Comparison of ENCODE assay signal across 8 cellular contexts in the genomic region with DNA sequence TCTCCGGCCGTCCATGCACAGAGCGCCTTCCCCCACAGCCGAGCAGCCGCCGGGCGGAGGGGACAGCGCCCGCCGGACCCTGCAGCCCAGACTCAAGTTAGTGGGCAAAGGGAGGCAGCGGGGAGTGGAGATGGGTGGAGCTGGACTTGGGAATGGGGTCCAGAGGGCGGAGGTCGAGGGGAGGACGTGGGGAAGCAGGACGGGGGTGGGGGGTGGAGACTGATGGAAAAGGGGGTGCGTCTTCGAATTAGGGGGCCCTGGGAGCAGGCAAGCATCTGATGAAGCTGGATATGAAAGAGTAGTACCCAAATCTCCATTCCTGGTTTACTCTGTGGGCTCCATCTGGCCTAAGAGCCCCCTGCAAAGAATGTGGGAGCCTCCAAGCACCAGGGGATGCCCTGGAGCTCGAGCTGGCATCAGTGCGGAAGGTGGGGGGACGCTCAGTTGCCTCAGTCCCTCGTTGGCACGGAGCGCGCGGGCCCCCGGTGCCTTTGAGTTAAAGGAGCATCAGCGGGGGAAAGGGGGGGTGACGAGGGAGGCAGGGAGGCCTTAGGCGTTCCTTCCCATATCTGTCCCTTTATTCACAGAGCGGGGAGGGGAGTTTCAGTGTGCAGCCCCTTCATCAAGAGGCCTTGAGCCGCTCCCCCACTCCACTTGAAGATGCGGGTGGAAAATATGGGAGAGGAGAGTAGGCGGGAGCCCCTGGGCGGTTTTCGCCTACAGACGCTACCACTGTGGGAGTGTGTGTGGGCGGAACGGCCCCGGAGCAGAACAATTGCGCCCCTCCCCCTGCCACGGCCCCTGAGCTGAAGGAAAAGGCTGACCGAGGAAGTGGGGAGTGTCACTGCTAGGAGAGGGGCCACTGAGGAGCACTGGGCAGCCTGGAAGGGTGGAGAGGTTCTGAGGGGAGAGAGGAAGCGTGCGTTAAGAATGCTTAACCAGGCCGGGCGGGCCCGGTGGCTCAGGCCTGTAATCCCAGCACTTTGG. TPM values are rescaled to one million over a fixed set of nuclear protein-coding genes. Genes with fewer than 3 reads are reported as not detected.
DNase-seq lines count a peak whose midpoint lies in the region; ATAC-seq and TF ChIP-seq lines count a peak whose summit lies in the region.

No MANE protein-coding gene starts in this region.

- H3K36me3 ChIP-seq in SJSA1 (peaks cover 37% of the 10 kb centered on the region), ascending aorta (peaks cover 18 to 29% of the 10 kb centered on the region in 2 donors), left ventricle myocardium inferior (peaks cover 31% of the 10 kb centered on the region)

- intact Hi-C loops in ascending aorta (cut with DNase I) = loop anchor here (1.0 to 5.0 kb wide), 5 partner anchors 21 to 962 kb away; partner anchors contain the start of genes DDIT3, ESYT1, LRP1 and MBD6
- intact Hi-C loops in left ventricle myocardium inferior (cut with micrococcal nuclease) = no loop called here
- intact Hi-C loops in posterior vena cava (cut with DNase I) = no loop called here

- H3K9me3 ChIP-seq in SJSA1 (replicated peaks) (no peaks in the 10 kb centered on the region), ascending aorta (no peaks in the 10 kb centered on the region), left ventricle myocardium inferior (replicated peaks) (no peaks in the 10 kb centered on the region)

- DNase-seq in NCI-H146 (lab: John Stamatoyannopoulos, UW) (peak; percentile 40), NCI-H146 treated with DMSO at 0.1 percent for 48 hours (lab: John Stamatoyannopoulos, UW; ENCODE audit: unreplicated experiment) (no peak), SJSA1 (ENCODE audit: low read depth in 1 of 2, low spot score in 2 of 2) (peak; percentile 82), ascending aorta (ENCODE audit: low spot score in 2 of 2) (peak in 1 of 2 donors; percentile 85), left ventricle myocardium inferior (peak; percentile 83), posterior vena cava (ENCODE audit: low spot score) (peak; percentile 92), COLO829 (ENCODE audit: low spot score) (no peak)

- H3K27me3 ChIP-seq in SJSA1 (replicated peaks) (no peaks in the 10 kb centered on the region), ascending aorta (no peaks in the 10 kb centered on the region), left ventricle myocardium inferior (ENCODE audit: low read depth) (no peaks in the 10 kb centered on the region)

- peak overlapping the region; percentile 73 for H3K4me3 ChIP-seq in SJSA1
- peak overlapping the region; percentile 95 to 96 for H3K4me3 ChIP-seq in ascending aorta
- H3K4me3 ChIP-seq in left ventricle myocardium inferior = peak overlapping the region; percentile 95

- ATAC-seq in HG02973 (IDR thresholded peaks at IDR 0.05; ENCODE audit: unreplicated experiment) = no peak

- peak overlapping the region; percentile 31; the same call in 1 of the 2 replicates for H3K27ac ChIP-seq in SJSA1
- H3K27ac ChIP-seq in ascending aorta = peak overlapping the region; percentile 87 to 99
- H3K27ac ChIP-seq in left ventricle myocardium inferior (replicated peaks) = peak overlapping the region; percentile 100

- H3K4me1 ChIP-seq in SJSA1 (replicated peaks) = peaks cover 31% of the 10 kb centered on the region
- peaks cover 31 to 57% of the 10 kb centered on the region in 2 donors for H3K4me1 ChIP-seq in ascending aorta
- peaks cover 83% of the 10 kb centered on the region for H3K4me1 ChIP-seq in left ventricle myocardium inferior

- TF ChIP-seq CTCF in ascending aorta (IDR thresholded peaks at IDR 0.05) (no peak), left ventricle myocardium inferior (IDR thresholded peaks at IDR 0.05; ENCODE audit: borderline replicate concordance) (no peak)

RNA-seq across cellular contexts. Expression of gene NAB2, which starts 0.6 kb away (rescaled TPM):
- 21.6 and 22.2 TPM in 2 replicates for total RNA-seq in SJSA1 (2014; rRNA removed; shearing (Covaris generic))
- 50.9 TPM for total RNA-seq in ascending aorta
- 10.1 TPM for total RNA-seq in left ventricle myocardium inferior
- total RNA-seq in posterior vena cava = 10 to 100 TPM; 27.0 to 36.3 TPM

RNA-seq across cellular contexts. Expression of gene NEMP1, which starts 11.0 kb away (rescaled TPM):
- total RNA-seq in SJSA1 (2014; rRNA removed; shearing (Covaris generic)) = 31.5 and 40.3 TPM in 2 replicates
- total RNA-seq in ascending aorta = 7.7 TPM
- total RNA-seq in left ventricle myocardium inferior = 3.3 TPM
- total RNA-seq in posterior vena cava = 10 to 100 TPM in 1 of 2 donors, 1 to 10 TPM in 1; 8.8 to 12.4 TPM

RNA-seq across cellular contexts. Expression of gene STAT6, which starts 21.6 kb away (rescaled TPM):
- total RNA-seq in SJSA1 (2014; rRNA removed; shearing (Covaris generic)) = 29.9 and 34.0 TPM in 2 replicates
- 188 TPM for total RNA-seq in ascending aorta
- 46.2 TPM for total RNA-seq in left ventricle myocardium inferior
- 100 to 1,000 TPM; 162 to 201 TPM for total RNA-seq in posterior vena cava

RNA-seq across cellular contexts. Expression of gene LRP1, which starts 38.7 kb away (rescaled TPM):
- 21.2 and 33.3 TPM in 2 replicates for total RNA-seq in SJSA1 (2014; rRNA removed; shearing (Covaris generic))
- total RNA-seq in ascending aorta (708 TPM), left ventricle myocardium inferior (61.0 TPM), posterior vena cava (100 to 1,000 TPM; 465 to 757 TPM)

RNA-seq across cellular contexts. Expression of gene MYO1A, which starts 39.6 kb away (rescaled TPM):
- not detected in 2 replicates for total RNA-seq in SJSA1 (2014; rRNA removed; shearing (Covaris generic))
- total RNA-seq in ascending aorta (not detected), left ventricle myocardium inferior (not detected), posterior vena cava (1 to 10 TPM in 1 of 2 donors, under 1 TPM in 1; 0.28 to 1.0 TPM)

Comparison
In these comparisons a context has a peak if more than half of its experiments do, and no peak if none do; other contexts are left out.
1. DNase-seq: peak in NCI-H146 (single experiment), SJSA1 (2 of 2), left ventricle myocardium inferior (single experiment) and posterior vena cava (single experiment); none in NCI-H146 treated with DMSO at 0.1 percent for 48 hours (single experiment) and COLO829 (single experiment).
2. H3K27ac ChIP-seq: peak in every context shown above with its lines; median percentile 100 in left ventricle myocardium inferior; 93 in ascending aorta; 31 in SJSA1.
3. Peak in every context shown above with its lines, with median percentiles within 50 percentile points of each other: H3K4me3 ChIP-seq.